12 cellular contexts compared by ENCODE assay signal in the genomic region with DNA sequence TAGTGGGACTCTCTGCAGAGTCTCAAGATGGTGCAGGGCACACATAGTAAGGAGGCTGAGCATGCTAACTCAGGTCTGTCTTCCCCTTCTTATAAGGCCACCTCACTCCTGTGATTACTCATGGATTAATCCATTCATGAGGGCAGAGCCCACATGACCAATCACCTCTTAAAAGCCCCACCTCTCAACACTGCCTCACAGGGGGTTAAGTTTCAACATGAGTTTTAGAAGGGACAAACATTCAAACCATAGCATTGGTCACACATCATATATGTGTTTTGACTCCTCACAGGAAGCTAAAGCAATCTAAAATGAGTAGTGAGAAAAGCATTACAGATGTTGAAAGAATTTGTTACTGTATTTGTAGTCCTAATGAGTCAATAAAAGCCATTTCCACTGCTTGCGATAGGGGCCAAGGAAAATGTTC. TPM values are rescaled to one million over a fixed set of nuclear protein-coding genes. Genes with fewer than 3 reads are reported as not detected.
A peak's percentile ranks its signal among the peaks of the same experiment; 100 is the strongest.
DNase-seq lines count a peak whose midpoint lies in the region; ATAC-seq and TF ChIP-seq lines count a peak whose summit lies in the region.
"Had no signal": no experiment of that assay in that cellular context is flagged by ENCODE, and none has a peak within 500 bp of the region (broad histone marks: within the 10 kb centered on the region; RNA-seq: fewer than 3 reads in every experiment).

No MANE protein-coding gene starts in this region.

- H3K4me1 ChIP-seq in SK-N-SH (ENCODE audit: control insufficient read depth in 1 of 2, insufficient read depth in 2 of 2, low read depth in 1 of 2, low read length in 1 of 2): peaks cover 0 to 8% of the 10 kb centered on the region in 2 experiments; a peak in 1 of 4 replicates

- no peak overlapping the region for H3K4me3 ChIP-seq in SK-N-SH (ENCODE audit: low read depth in 2 of 2, low read length in 1 of 2)
- H3K4me3 ChIP-seq: cardiac muscle cell had no signal

- no peaks in the 10 kb centered on the region for H3K79me2 ChIP-seq in SK-N-SH (ENCODE audit: insufficient read depth)

- POLR2A ChIA-PET in SK-N-SH (lab: Yijun Ruan, JAX): no interaction called here

- no peaks in the 10 kb centered on the region for H3K36me3 Mint-ChIP-seq in stimulated activated effector memory CD8-positive, alpha-beta T cell treated with anti-CD3 and anti-CD28 coated beads, Interleukin-12 subunit alpha, Interleukin-12 subunit beta, amount 100 ng/mL, for 72 hours

- no peaks in the 10 kb centered on the region for H3K9me3 ChIP-seq in SK-N-SH

- H3K36me3 ChIP-seq in SK-N-SH (replicated peaks in 1 of 2; ENCODE audit: control insufficient read depth in 1 of 2, insufficient read depth in 2 of 2, low read length in 1 of 2): no peaks in the 10 kb centered on the region
- H3K36me3 ChIP-seq: cardiac muscle cell had no signal

- H3K4me1 Mint-ChIP-seq in stimulated activated effector memory CD8-positive, alpha-beta T cell treated with anti-CD3 and anti-CD28 coated beads, Interleukin-12 subunit alpha, Interleukin-12 subunit beta, amount 100 ng/mL, for 72 hours: no peaks in the 10 kb centered on the region

- no peak for TF ChIP-seq EP300 in SK-N-SH (IDR thresholded peaks at IDR 0.05; ENCODE audit: borderline replicate concordance in 1 of 2, low read depth in 1 of 2, low read length in 1 of 2)

- CTCF ChIA-PET in SK-N-SH (lab: Yijun Ruan, JAX): interaction anchor here (1.4 kb wide), 1 partner anchor 106 kb away, joined by 5 read pairs; no protein-coding TSS in a partner anchor

- H4K20me1 ChIP-seq in SK-N-SH (ENCODE audit: insufficient read depth): no peaks in the 10 kb centered on the region

- no peak overlapping the region for H3K27ac Mint-ChIP-seq in stimulated activated effector memory CD8-positive, alpha-beta T cell treated with anti-CD3 and anti-CD28 coated beads, Interleukin-12 subunit alpha, Interleukin-12 subunit beta, amount 100 ng/mL, for 72 hours

- H3K4me2 ChIP-seq in SK-N-SH: peak overlapping the region; percentile 46; the same call in 1 of the 2 replicates

- no peaks in the 10 kb centered on the region for H3K9me3 Mint-ChIP-seq in stimulated activated effector memory CD8-positive, alpha-beta T cell treated with anti-CD3 and anti-CD28 coated beads, Interleukin-12 subunit alpha, Interleukin-12 subunit beta, amount 100 ng/mL, for 72 hours

- H3K4me3 Mint-ChIP-seq in stimulated activated effector memory CD8-positive, alpha-beta T cell treated with anti-CD3 and anti-CD28 coated beads, Interleukin-12 subunit alpha, Interleukin-12 subunit beta, amount 100 ng/mL, for 72 hours: no peak overlapping the region

- no peaks in the 10 kb centered on the region for H3K27me3 ChIP-seq in SK-N-SH (ENCODE audit: insufficient read depth)
- H3K27me3 ChIP-seq: cardiac muscle cell had no signal

- H2AFZ ChIP-seq in SK-N-SH (ENCODE audit: low read depth): no peak overlapping the region

- no peak for TF ChIP-seq RAD21 in SK-N-SH (IDR thresholded peaks at IDR 0.05; ENCODE audit: low read length)

- WGBS in SK-N-SH (ENCODE audit: low lambda C conversion rate): 71% methylated on average over 1 of the region's 1 CpG

- H3K27ac ChIP-seq in SK-N-SH (ENCODE audit: low read depth in 2 of 2, low read length in 1 of 2) (peak overlapping the region in 1 of 2 experiments; percentile 49; a peak in 2 of 4 replicates), epithelial cell of prostate (peak overlapping the region; percentile 97)
- H3K27ac ChIP-seq: 22Rv1, cardiac muscle cell had no signal

- ATAC-seq in SK-N-SH treated with all-trans-retinoic acid at 6 μM for 48 hours: no peak
- peak; percentile 75 for ATAC-seq in stimulated activated effector memory CD8-positive, alpha-beta T cell treated with anti-CD3 and anti-CD28 coated beads, Interleukin-12 subunit alpha, Interleukin-12 subunit beta, amount 100 ng/mL, for 72 hours

- no peak for DNase-seq in SK-N-SH
- DNase-seq in HT1080 (ENCODE audit: low read depth): peak; percentile 92
- peak; percentile 95 for DNase-seq in epithelial cell of prostate (ENCODE audit: low read depth, low spot score)
- DNase-seq in stimulated activated effector memory CD8-positive, alpha-beta T cell treated with anti-CD3 and anti-CD28 coated beads, Interleukin-12 subunit alpha, Interleukin-12 subunit beta, amount 100 ng/mL, for 72 hours (ENCODE audit: low spot score in 2 of 2): no peak
- DNase-seq in NCI-H2081 (lab: John Stamatoyannopoulos, UW): no peak
- no peak for DNase-seq in DMS153 treated with DMSO at 0.1 percent for 48 hours (lab: John Stamatoyannopoulos, UW; ENCODE audit: unreplicated experiment)
- no peak for DNase-seq in stimulated activated CD4-positive, alpha-beta T cell treated with anti-CD3 and anti-CD28 coated beads, Interleukin-4, amount 100 ng/mL, for 1 hour
- DNase-seq: GDM1, NCI-H69 had no signal

- H3K9ac ChIP-seq in SK-N-SH: no peak overlapping the region

- no peaks in the 10 kb centered on the region for H3K9me2 ChIP-seq in SK-N-SH

- no peak for TF ChIP-seq CTCF in SK-N-SH (IDR thresholded peaks at IDR 0.05)

- peaks cover 5% of the 10 kb centered on the region for H3F3A ChIP-seq in SK-N-SH (replicated peaks; ENCODE audit: insufficient read depth)

TF ChIP-seq in SK-N-SH, 30 proteins besides CTCF, POLR2A, EP300 and RAD21:
- TF ChIP-seq MAX (IDR thresholded peaks at IDR 0.05; ENCODE audit: low read depth): no peak
- TF ChIP-seq NRF1 (IDR thresholded peaks at IDR 0.05; ENCODE audit: low read depth, low read length): no peak
- TF ChIP-seq RFX5 (IDR thresholded peaks at IDR 0.05; ENCODE audit: low read length): no peak
- no peak for TF ChIP-seq RXRA (IDR thresholded peaks at IDR 0.05; ENCODE audit: borderline replicate concordance, low read depth)
- TF ChIP-seq SIN3A (IDR thresholded peaks at IDR 0.05; ENCODE audit: borderline replicate concordance, low read depth, low read length): no peak
- no peak for TF ChIP-seq YY1 (IDR thresholded peaks at IDR 0.05; ENCODE audit: low read depth)
- no peak for TF ChIP-seq ELF1 (IDR thresholded peaks at IDR 0.05)
- TF ChIP-seq IRF3 (IDR thresholded peaks at IDR 0.05; ENCODE audit: low read depth, low read length): no peak
- no peak for TF ChIP-seq RCOR1 (IDR thresholded peaks at IDR 0.05; ENCODE audit: low read length)
- no peak for TF ChIP-seq EZH2phosphoT487 (IDR thresholded peaks at IDR 0.05; ENCODE audit: borderline replicate concordance, low read depth)
- TF ChIP-seq GABPA (IDR thresholded peaks at IDR 0.05; ENCODE audit: low read depth): no peak
- no peak for TF ChIP-seq MXI1 (IDR thresholded peaks at IDR 0.05; ENCODE audit: low read depth, low read length)

TF ChIP-seq in SK-N-SH treated with all-trans-retinoic acid at 6 μM for 48 hours, 23 proteins besides CTCF, POLR2A, EP300 and RAD21 (continues in another document):
- TF ChIP-seq POU6F1 (CRISPR knock-in tag; IDR thresholded peaks at IDR 0.05; ENCODE audit: borderline replicate concordance, low read depth) (no peak), PPARA (CRISPR knock-in tag; IDR thresholded peaks at IDR 0.05; ENCODE audit: borderline replicate concordance) (no peak), ZFP30 (CRISPR knock-in tag; IDR thresholded peaks at IDR 0.05) (no peak), ARNTL (CRISPR knock-in tag; IDR thresholded peaks at IDR 0.05; ENCODE audit: borderline replicate concordance, low read depth) (no peak), ESRRG (CRISPR knock-in tag; IDR thresholded peaks at IDR 0.05) (no peak), GLIS3 (CRISPR knock-in tag; IDR thresholded peaks at IDR 0.05) (no peak), CSDC2 (CRISPR knock-in tag; IDR thresholded peaks at IDR 0.05) (no peak), RARB (CRISPR knock-in tag; IDR thresholded peaks at IDR 0.05) (no peak)
- TF ChIP-seq, protein P1, sequence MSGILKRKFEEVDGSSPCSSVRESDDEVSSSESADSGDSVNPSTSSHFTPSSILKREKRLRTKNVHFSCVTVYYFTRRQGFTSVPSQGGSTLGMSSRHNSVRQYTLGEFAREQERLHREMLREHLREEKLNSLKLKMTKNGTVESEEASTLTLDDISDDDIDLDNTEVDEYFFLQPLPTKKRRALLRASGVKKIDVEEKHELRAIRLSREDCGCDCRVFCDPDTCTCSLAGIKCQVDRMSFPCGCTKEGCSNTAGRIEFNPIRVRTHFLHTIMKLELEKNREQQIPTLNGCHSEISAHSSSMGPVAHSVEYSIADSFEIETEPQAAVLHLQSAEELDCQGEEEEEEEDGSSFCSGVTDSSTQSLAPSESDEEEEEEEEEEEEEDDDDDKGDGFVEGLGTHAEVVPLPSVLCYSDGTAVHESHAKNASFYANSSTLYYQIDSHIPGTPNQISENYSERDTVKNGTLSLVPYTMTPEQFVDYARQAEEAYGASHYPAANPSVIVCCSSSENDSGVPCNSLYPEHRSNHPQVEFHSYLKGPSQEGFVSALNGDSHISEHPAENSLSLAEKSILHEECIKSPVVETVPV (CRISPR knock-in tag; IDR thresholded peaks at IDR 0.05): no peak
- TF ChIP-seq, protein P2, sequence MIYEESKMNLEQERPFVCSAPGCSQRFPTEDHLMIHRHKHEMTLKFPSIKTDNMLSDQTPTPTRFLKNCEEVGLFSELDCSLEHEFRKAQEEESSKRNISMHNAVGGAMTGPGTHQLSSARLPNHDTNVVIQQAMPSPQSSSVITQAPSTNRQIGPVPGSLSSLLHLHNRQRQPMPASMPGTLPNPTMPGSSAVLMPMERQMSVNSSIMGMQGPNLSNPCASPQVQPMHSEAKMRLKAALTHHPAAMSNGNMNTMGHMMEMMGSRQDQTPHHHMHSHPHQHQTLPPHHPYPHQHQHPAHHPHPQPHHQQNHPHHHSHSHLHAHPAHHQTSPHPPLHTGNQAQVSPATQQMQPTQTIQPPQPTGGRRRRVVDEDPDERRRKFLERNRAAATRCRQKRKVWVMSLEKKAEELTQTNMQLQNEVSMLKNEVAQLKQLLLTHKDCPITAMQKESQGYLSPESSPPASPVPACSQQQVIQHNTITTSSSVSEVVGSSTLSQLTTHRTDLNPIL (CRISPR knock-in tag; IDR thresholded peaks at IDR 0.05; ENCODE audit: low read depth): no peak

RNA-seq across cellular contexts. Expression of gene DTNA, which starts 57.5 kb away (rescaled TPM):
- polyA plus RNA-seq in SK-N-SH (2012; rRNA removed): 7.9 and 12.8 TPM in 2 replicates
- polyA plus RNA-seq in SK-N-SH (2012; cell fraction: cytosol; rRNA removed): 9.4 and 9.9 TPM in 2 replicates
- 12.7 and 17.8 TPM in 2 replicates for polyA plus RNA-seq in SK-N-SH (2012; cell fraction: nucleus; rRNA removed)
- total RNA-seq in HT1080 (2014; rRNA removed; shearing (Covaris generic)): 10.6 and 15.8 TPM in 2 replicates
- 17.8 and 28.3 TPM in 2 replicates for polyA plus RNA-seq in HT1080 (2015; cell fraction: cytosol; rRNA removed)
- 36.3 and 38.2 TPM in 2 replicates for polyA plus RNA-seq in HT1080 (2015; cell fraction: nucleus; rRNA removed)

Comparison
In these comparisons a context has a peak if more than half of its experiments do, and no peak if none do; other contexts are left out.
1. DNase-seq: peak in HT1080 (single experiment) and epithelial cell of prostate (single experiment); none in SK-N-SH (single experiment), stimulated activated effector memory CD8-positive, alpha-beta T cell treated with anti-CD3 and anti-CD28 coated beads, Interleukin-12 subunit alpha, Interleukin-12 subunit beta, amount 100 ng/mL, for 72 hours (0 of 2), NCI-H2081 (0 of 2), DMS153 treated with DMSO at 0.1 percent for 48 hours (single experiment) and stimulated activated CD4-positive, alpha-beta T cell treated with anti-CD3 and anti-CD28 coated beads, Interleukin-4, amount 100 ng/mL, for 1 hour (single experiment).